Comparison of ENCODE assay signal across 8 cellular contexts in the genomic region with DNA sequence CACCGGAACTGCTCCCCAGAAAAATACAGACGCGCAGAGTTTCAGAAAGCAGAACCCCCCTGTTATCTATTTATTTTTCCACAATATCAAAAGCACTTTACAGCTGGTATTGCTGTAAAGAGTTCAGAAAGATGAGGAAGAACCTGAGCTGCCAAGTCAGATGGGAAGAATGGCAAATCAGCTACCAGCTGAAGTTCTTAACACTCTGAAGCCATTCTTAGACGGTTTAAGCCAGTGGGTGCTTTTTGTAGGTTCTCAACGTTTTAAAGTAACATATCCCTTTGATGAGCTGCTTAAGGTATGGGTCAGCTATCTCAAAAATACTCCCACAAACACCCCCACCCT. TPM values are rescaled to one million over a fixed set of nuclear protein-coding genes. Genes with fewer than 3 reads are reported as not detected.
DNase-seq lines count a peak whose midpoint lies in the region; ATAC-seq and TF ChIP-seq lines count a peak whose summit lies in the region.

No MANE protein-coding gene starts in this region.

- H3K4me3 Mint-ChIP-seq in activated CD8-positive, alpha-beta T cell treated with anti-CD3 and anti-CD28 coated beads, Interleukin-2, amount 10 ng/mL, durations not matched to agents 7 days and 5 days, result peak overlapping the region; percentile 79
- peak overlapping the region; percentile 88 to 90 for H3K4me3 Mint-ChIP-seq in stimulated activated naive B cell treated with anti-CD40 and anti-IgM and Interleukin-4, amounts not matched to agents 10 μg/mL and 1 μg/mL and 100 μg/mL, for 72 hours

- peaks cover 38% of the 10 kb centered on the region for H3K4me1 Mint-ChIP-seq in activated CD8-positive, alpha-beta T cell treated with anti-CD3 and anti-CD28 coated beads, Interleukin-2, amount 10 ng/mL, durations not matched to agents 7 days and 5 days (ENCODE audit: low read depth)
- H3K4me1 Mint-ChIP-seq in stimulated activated naive B cell treated with anti-CD40 and anti-IgM and Interleukin-4, amounts not matched to agents 10 μg/mL and 1 μg/mL and 100 μg/mL, for 72 hours, result peaks cover 16 to 29% of the 10 kb centered on the region in 2 donors

- no peak for TF ChIP-seq CTCF in HFF-Myc (IDR thresholded peaks at IDR 0.05; ENCODE audit: low read depth, low read length, missing control alignments)

- H3K4me3 ChIP-seq in HFF-Myc (replicated peaks; ENCODE audit: low read depth, low read length) (peak overlapping the region; percentile 57), iPS-11a (ENCODE audit: low read depth, low read length) (peak overlapping the region; percentile 10)

- DNase-seq in AG20443 (ENCODE audit: low spot score) (peak; percentile 16), HFF-Myc (ENCODE audit: extremely low read depth, low read depth) (no peak), islet precursor cell (no peak), cortex of kidney (lab: John Stamatoyannopoulos, UW) (no peak)
- no peak for DNase-seq in activated CD8-positive, alpha-beta T cell treated with anti-CD3 and anti-CD28 coated beads, Interleukin-2, amount 10 ng/mL, durations not matched to agents 7 days and 5 days
- DNase-seq in stimulated activated naive B cell treated with anti-CD40 and anti-IgM and Interleukin-4, amounts not matched to agents 10 μg/mL and 1 μg/mL and 100 μg/mL, for 72 hours, result no peak

- H3K9me3 Mint-ChIP-seq in activated CD8-positive, alpha-beta T cell treated with anti-CD3 and anti-CD28 coated beads, Interleukin-2, amount 10 ng/mL, durations not matched to agents 7 days and 5 days (ENCODE audit: insufficient read depth), result no peaks in the 10 kb centered on the region
- no peaks in the 10 kb centered on the region for H3K9me3 Mint-ChIP-seq in stimulated activated naive B cell treated with anti-CD40 and anti-IgM and Interleukin-4, amounts not matched to agents 10 μg/mL and 1 μg/mL and 100 μg/mL, for 72 hours

- peaks cover 3% of the 10 kb centered on the region for H3K27me3 Mint-ChIP-seq in activated CD8-positive, alpha-beta T cell treated with anti-CD3 and anti-CD28 coated beads, Interleukin-2, amount 10 ng/mL, durations not matched to agents 7 days and 5 days (ENCODE audit: low read depth)
- peaks cover 0 to 3% of the 10 kb centered on the region in 2 donors for H3K27me3 Mint-ChIP-seq in stimulated activated naive B cell treated with anti-CD40 and anti-IgM and Interleukin-4, amounts not matched to agents 10 μg/mL and 1 μg/mL and 100 μg/mL, for 72 hours

- POLR2A ChIA-PET in activated CD8-positive, alpha-beta T cell treated with anti-CD3 and anti-CD28 coated beads, Interleukin-2, amount 10 ng/mL, durations not matched to agents 7 days and 5 days (lab: Charles Lee), result interaction anchor here (0.6 kb wide), 2 partner anchors 18 to 526 kb away, joined by 3 read pairs; no protein-coding TSS in a partner anchor

- peak; percentile 5 for ATAC-seq in activated CD8-positive, alpha-beta T cell treated with anti-CD3 and anti-CD28 coated beads, Interleukin-2, amount 10 ng/mL, durations not matched to agents 7 days and 5 days
- peak; percentile 6 to 17 for ATAC-seq in stimulated activated naive B cell treated with anti-CD40 and anti-IgM and Interleukin-4, amounts not matched to agents 10 μg/mL and 1 μg/mL and 100 μg/mL, for 72 hours (replicated peaks)
- ATAC-seq in HG03442 (IDR thresholded peaks at IDR 0.05; ENCODE audit: unreplicated experiment), result no peak

- H3K27ac Mint-ChIP-seq in activated CD8-positive, alpha-beta T cell treated with anti-CD3 and anti-CD28 coated beads, Interleukin-2, amount 10 ng/mL, durations not matched to agents 7 days and 5 days, result peak overlapping the region; percentile 84
- H3K27ac Mint-ChIP-seq in stimulated activated naive B cell treated with anti-CD40 and anti-IgM and Interleukin-4, amounts not matched to agents 10 μg/mL and 1 μg/mL and 100 μg/mL, for 72 hours, result peak overlapping the region; percentile 97

- CTCF ChIA-PET in activated CD8-positive, alpha-beta T cell treated with anti-CD3 and anti-CD28 coated beads, Interleukin-2, amount 10 ng/mL, durations not matched to agents 7 days and 5 days (lab: Charles Lee), result interaction anchor here (1.0 to 1.4 kb wide), 2 partner anchors 12 to 108 kb away, joined by 3 to 6 read pairs; no protein-coding TSS in a partner anchor

- peaks cover 26% of the 10 kb centered on the region for H3K36me3 Mint-ChIP-seq in activated CD8-positive, alpha-beta T cell treated with anti-CD3 and anti-CD28 coated beads, Interleukin-2, amount 10 ng/mL, durations not matched to agents 7 days and 5 days (ENCODE audit: low read depth)
- peaks cover 14 to 25% of the 10 kb centered on the region in 2 donors for H3K36me3 Mint-ChIP-seq in stimulated activated naive B cell treated with anti-CD40 and anti-IgM and Interleukin-4, amounts not matched to agents 10 μg/mL and 1 μg/mL and 100 μg/mL, for 72 hours

RNA-seq across cellular contexts. Expression of a gene that starts 0.7 kb away (rescaled TPM):
- total RNA-seq in activated CD8-positive, alpha-beta T cell treated with anti-CD3 and anti-CD28 coated beads, Interleukin-2, amount 10 ng/mL, durations not matched to agents 7 days and 5 days, result 10 to 100 TPM; 51.2 to 53.8 TPM

RNA-seq across cellular contexts. Expression of a gene that starts 35.8 kb away (rescaled TPM):
- 100 to 1,000 TPM; 134 to 138 TPM for total RNA-seq in activated CD8-positive, alpha-beta T cell treated with anti-CD3 and anti-CD28 coated beads, Interleukin-2, amount 10 ng/mL, durations not matched to agents 7 days and 5 days

RNA-seq across cellular contexts. Expression of a gene that starts 48.7 kb away (rescaled TPM):
- not detected for total RNA-seq in activated CD8-positive, alpha-beta T cell treated with anti-CD3 and anti-CD28 coated beads, Interleukin-2, amount 10 ng/mL, durations not matched to agents 7 days and 5 days
